Comparison of ENCODE assay signal across 13 cellular contexts in genomic region chr12:6708968-6709394, GRCh38. TPM values are rescaled to one million over a fixed set of nuclear protein-coding genes. Genes with fewer than 3 reads are reported as not detected.
DNase-seq lines count a peak whose midpoint lies in the region; ATAC-seq and TF ChIP-seq lines count a peak whose summit lies in the region.
"Had no signal": no experiment of that assay in that cellular context is flagged by ENCODE, and none has a peak within 500 bp of the region (broad histone marks: within the 10 kb centered on the region; RNA-seq: fewer than 3 reads in every experiment).

No MANE protein-coding gene starts in this region.

- H3K9me3 Mint-ChIP-seq in CD4-positive, alpha-beta memory T cell: no peaks in the 10 kb centered on the region
- peaks cover 0 to 3% (median 0%) of the 10 kb centered on the region in 5 experiments for H3K9me3 Mint-ChIP-seq in brain
- H3K9me3 Mint-ChIP-seq in chondrocyte (ENCODE audit: low read depth): no peaks in the 10 kb centered on the region

- no peak for ATAC-seq in GM19452 (IDR thresholded peaks at IDR 0.05; ENCODE audit: unreplicated experiment)
- ATAC-seq in heart left ventricle: no peak

- no peaks in the 10 kb centered on the region for H3K4me1 ChIP-seq in CD4-positive, alpha-beta memory T cell (ENCODE audit: insufficient read depth, low read length)
- H3K4me1 ChIP-seq in heart left ventricle: no peaks in the 10 kb centered on the region
- H3K4me1 ChIP-seq: prostate gland had no signal

- H3K9me3 ChIP-seq in CD4-positive, alpha-beta memory T cell (ENCODE audit: control insufficient read depth in 1 of 2, low read length in 2 of 2): no peaks in the 10 kb centered on the region
- H3K9me3 ChIP-seq in KOPT-K1 (ENCODE audit: insufficient read depth, low read length, poor library complexity, severe bottlenecking) (no peaks in the 10 kb centered on the region), heart left ventricle (no peaks in the 10 kb centered on the region)
- H3K9me3 ChIP-seq: prostate gland had no signal

- TF ChIP-seq POLR2A in heart left ventricle (IDR thresholded peaks at IDR 0.05): no peak

- no peaks in the 10 kb centered on the region for H3K36me3 Mint-ChIP-seq in CD4-positive, alpha-beta memory T cell
- H3K36me3 Mint-ChIP-seq in brain (no peaks in the 10 kb centered on the region), chondrocyte (ENCODE audit: low read depth) (no peaks in the 10 kb centered on the region)

- peak overlapping the region; percentile 46 to 91 (median 76) for H3K4me3 Mint-ChIP-seq in CD4-positive, alpha-beta memory T cell
- no peak overlapping the region for H3K4me3 Mint-ChIP-seq in brain
- H3K4me3 Mint-ChIP-seq in chondrocyte (ENCODE audit: unreplicated experiment): no peak overlapping the region

- TF ChIP-seq CTCF in brain (conservative IDR thresholded peaks at IDR 0.05) (no peak), chondrocyte (IDR thresholded peaks at IDR 0.05) (no peak), heart left ventricle (IDR thresholded peaks at IDR 0.05) (no peak)

- H3K27me3 Mint-ChIP-seq in CD4-positive, alpha-beta memory T cell: peaks cover 11 to 20% of the 10 kb centered on the region in 2 donors
- H3K27me3 Mint-ChIP-seq in brain: peaks cover 4% of the 10 kb centered on the region
- peaks cover 6% of the 10 kb centered on the region for H3K27me3 Mint-ChIP-seq in chondrocyte (ENCODE audit: low read depth)

- CTCF ChIA-PET in CD4-positive, alpha-beta memory T cell (lab: Charles Lee; ENCODE audit: partially characterized antibody): no interaction called here

- H3K27me3 ChIP-seq in CD4-positive, alpha-beta memory T cell (ENCODE audit: insufficient read depth, low read length): no peaks in the 10 kb centered on the region
- peaks cover 0 to 45% (median 20%) of the 10 kb centered on the region in 9 donors for H3K27me3 ChIP-seq in heart left ventricle

- POLR2A ChIA-PET in CD4-positive, alpha-beta memory T cell (lab: Charles Lee; ENCODE audit: partially characterized antibody): no interaction called here

- H3K27ac Mint-ChIP-seq in CD4-positive, alpha-beta memory T cell: peak overlapping the region; percentile 32 to 92 (median 54)
- H3K27ac Mint-ChIP-seq in brain (peak overlapping the region in 3 of 5 experiments; percentile 21 to 54 (median 54)), chondrocyte (ENCODE audit: unreplicated experiment) (no peak overlapping the region)

- no peak overlapping the region for H3K4me3 ChIP-seq in CD4-positive, alpha-beta memory T cell (ENCODE audit: low read length in 2 of 2)
- H3K4me3 ChIP-seq in heart left ventricle: no peak overlapping the region
- H3K4me3 ChIP-seq: prostate gland had no signal

- peak in 2 of 5 donors; percentile 21 to 62 for DNase-seq in CD4-positive, alpha-beta memory T cell
- DNase-seq in chondrocyte (ENCODE audit: low spot score): no peak
- DNase-seq in heart left ventricle: no peak
- DNase-seq: Calu3; MM.1S; NCI-H446 treated with DMSO at 0.1 percent for 48 hours; stimulated activated CD4-positive, alpha-beta T cell treated with anti-CD3 and anti-CD28 coated beads, Interleukin-4, amount 100 ng/mL, for 24 hours had no signal

- peaks cover 4 to 8% (median 6%) of the 10 kb centered on the region in 4 donors for H3K4me1 Mint-ChIP-seq in CD4-positive, alpha-beta memory T cell
- H3K4me1 Mint-ChIP-seq in brain: peaks cover 6% of the 10 kb centered on the region
- no peaks in the 10 kb centered on the region for H3K4me1 Mint-ChIP-seq in chondrocyte (ENCODE audit: low read depth)

- H3K27ac ChIP-seq in CD4-positive, alpha-beta memory T cell (ENCODE audit: low read depth, low read length): no peak overlapping the region
- peak overlapping the region; percentile 4 for H3K27ac ChIP-seq in KOPT-K1 (ENCODE audit: low read depth, low read length, poor library complexity, severe bottlenecking)
- no peak overlapping the region for H3K27ac ChIP-seq in heart left ventricle
- H3K27ac ChIP-seq: prostate gland, RWPE1 had no signal

- no peaks in the 10 kb centered on the region for H3K36me3 ChIP-seq in CD4-positive, alpha-beta memory T cell (ENCODE audit: insufficient read depth, low read length)
- H3K36me3 ChIP-seq in KOPT-K1 (ENCODE audit: insufficient read depth, low read length): no peaks in the 10 kb centered on the region
- H3K36me3 ChIP-seq in heart left ventricle: no peaks in the 10 kb centered on the region
- H3K36me3 ChIP-seq: prostate gland had no signal

- intact Hi-C loops in CD4-positive, alpha-beta memory T cell (cut with micrococcal nuclease): no loop called here
- intact Hi-C loops in heart left ventricle (cut with DNase I): no loop called here

- 85 to 88% (median 87%) methylated on average over 16 of the region's 16 CpGs for WGBS in heart left ventricle, 4 donors

RNA-seq across cellular contexts. Expression of gene PIANP, which starts 8.4 kb away (rescaled TPM):
- total RNA-seq in CD4-positive, alpha-beta memory T cell: 1 to 10 TPM; 1.3 to 1.5 TPM
- polyA plus RNA-seq in CD4-positive, alpha-beta memory T cell: under 1 TPM; 0.61 to 0.69 TPM
- 63.9 TPM for polyA plus RNA-seq in brain (ENCODE audit: insufficient read depth, low read depth, low replicate concordance)
- total RNA-seq in chondrocyte: 3.2 to 9.3 TPM (median 4.4 TPM) in 3 replicates
- total RNA-seq in heart left ventricle: under 1 TPM in 3 of 9 donors, not detected in 6; 0.11 to 0.32 (median 0.22) TPM
- polyA plus RNA-seq in heart left ventricle: under 1 TPM; 0.15 to 0.28 TPM
- total RNA-seq: Calu3, subcutaneous adipose tissue had no signal

RNA-seq across cellular contexts. Expression of gene COPS7A, which starts 14.9 kb away (rescaled TPM):
- 10 to 100 TPM; 36.9 to 37.7 TPM for total RNA-seq in CD4-positive, alpha-beta memory T cell
- 10 to 100 TPM; 44.7 to 48.6 TPM for polyA plus RNA-seq in CD4-positive, alpha-beta memory T cell
- polyA plus RNA-seq in brain (ENCODE audit: insufficient read depth, low read depth, low replicate concordance) (77.8 TPM), heart left ventricle (100 to 1,000 TPM in 1 of 2 donors, 10 to 100 TPM in 1; 54.1 to 108 TPM)
- total RNA-seq in chondrocyte (57.0 to 74.4 TPM (median 59.3 TPM) in 3 replicates), heart left ventricle (10 to 100 TPM; 56.7 to 96.4 (median 82.6) TPM)

RNA-seq across cellular contexts. Expression of gene ZNF384, which starts 19.8 kb away (rescaled TPM):
- 10 to 100 TPM; 88.6 to 88.7 TPM for total RNA-seq in CD4-positive, alpha-beta memory T cell
- polyA plus RNA-seq in CD4-positive, alpha-beta memory T cell: 10 to 100 TPM; 14.4 to 45.8 TPM
- polyA plus RNA-seq in brain (ENCODE audit: insufficient read depth, low read depth, low replicate concordance) (44.3 TPM), heart left ventricle (10 to 100 TPM; 15.0 to 29.7 TPM)
- total RNA-seq in chondrocyte (50.7 to 56.2 TPM (median 55.1 TPM) in 3 replicates), heart left ventricle (10 to 100 TPM; 19.4 to 38.1 (median 25.2) TPM)

RNA-seq across cellular contexts. Expression of gene MLF2, which starts 44.0 kb away (rescaled TPM):
- total RNA-seq in CD4-positive, alpha-beta memory T cell: 10 to 100 TPM; 79.8 to 80.3 TPM
- 100 to 1,000 TPM; 111 to 130 TPM for polyA plus RNA-seq in CD4-positive, alpha-beta memory T cell
- 293 TPM for polyA plus RNA-seq in brain (ENCODE audit: insufficient read depth, low read depth, low replicate concordance)
- total RNA-seq in chondrocyte: 161 to 172 TPM (median 163 TPM) in 3 replicates
- total RNA-seq in heart left ventricle: 100 to 1,000 TPM; 126 to 207 (median 152) TPM
- 100 to 1,000 TPM; 136 to 231 TPM for polyA plus RNA-seq in heart left ventricle

RNA-seq across cellular contexts. Expression of gene ING4, which starts 46.1 kb away (rescaled TPM):
- total RNA-seq in CD4-positive, alpha-beta memory T cell: 10 to 100 TPM; 82.3 to 83.5 TPM
- polyA plus RNA-seq in CD4-positive, alpha-beta memory T cell: 100 to 1,000 TPM in 1 of 2 donors, 10 to 100 TPM in 1; 73.0 to 122 TPM
- polyA plus RNA-seq in brain (ENCODE audit: insufficient read depth, low read depth, low replicate concordance) (117 TPM), heart left ventricle (10 to 100 TPM; 14.6 to 23.6 TPM)
- total RNA-seq in chondrocyte (32.9 to 38.5 TPM (median 37.5 TPM) in 3 replicates), heart left ventricle (10 to 100 TPM; 17.4 to 39.0 (median 24.7) TPM)

Comparison
In these comparisons a context has a peak if more than half of its experiments do, and no peak if none do; other contexts are left out.
1. H3K4me3 Mint-ChIP-seq: peak in CD4-positive, alpha-beta memory T cell (8 of 8); none in brain (0 of 5) and chondrocyte (single experiment).